ENCODE assay signal across 19 cellular contexts in the genomic region with DNA sequence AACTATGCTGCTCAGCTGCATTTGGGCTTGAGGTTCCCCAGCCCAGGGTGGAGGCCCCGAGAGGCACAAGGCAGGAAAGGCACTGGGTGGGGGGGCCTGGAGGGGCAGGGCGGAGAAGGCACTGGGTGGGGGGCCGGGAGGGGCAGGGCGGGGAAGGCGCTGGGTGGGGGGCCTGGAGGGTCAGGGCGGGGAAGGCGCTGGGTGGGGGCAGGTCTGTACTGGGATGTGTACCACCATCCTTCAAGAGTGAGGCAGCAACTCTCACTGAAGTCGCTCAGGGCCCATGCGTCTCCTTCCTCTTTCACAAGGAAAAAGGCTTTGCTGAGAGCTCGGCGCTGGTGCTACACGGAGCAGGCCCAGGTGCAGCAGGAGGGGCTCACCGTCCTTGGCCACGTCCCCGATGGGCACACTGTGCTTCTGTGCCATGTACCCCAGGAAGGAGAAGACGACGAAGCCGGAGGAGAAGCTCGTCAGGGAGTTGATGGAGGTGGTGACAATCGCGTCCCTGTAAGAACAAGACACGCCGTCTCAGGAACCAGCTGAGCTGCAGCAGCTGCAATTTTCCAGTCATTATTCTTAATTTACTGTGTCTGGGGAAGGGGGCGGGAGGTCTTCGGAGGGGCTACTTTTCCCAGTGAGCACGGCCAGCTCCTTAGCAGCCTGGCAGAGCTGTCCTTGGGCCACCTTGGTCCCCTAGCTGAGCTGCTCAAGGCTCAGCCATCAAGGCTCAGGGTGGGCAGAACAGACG. TPM values are rescaled to one million over a fixed set of nuclear protein-coding genes. Genes with fewer than 3 reads are reported as not detected.
DNase-seq lines count a peak whose midpoint lies in the region; ATAC-seq and TF ChIP-seq lines count a peak whose summit lies in the region.
"Had no signal": no experiment of that assay in that cellular context is flagged by ENCODE, and none has a peak within 500 bp of the region (broad histone marks: within the 10 kb centered on the region; RNA-seq: fewer than 3 reads in every experiment).

No MANE protein-coding gene starts in this region.

- H3K27ac ChIP-seq in Panc1 (ENCODE audit: low read length), result no peak overlapping the region
- H3K27ac ChIP-seq in prostate gland, result no peak overlapping the region
- H3K27ac ChIP-seq: coronary artery, tibial artery, WERI-Rb-1 had no signal

- H3K36me3 ChIP-seq in Panc1 (ENCODE audit: control insufficient read depth, insufficient read depth, low read length) (no peaks in the 10 kb centered on the region), prostate gland (no peaks in the 10 kb centered on the region)
- H3K36me3 ChIP-seq: tibial artery, WERI-Rb-1 had no signal

- no peaks in the 10 kb centered on the region for H3K4me1 Mint-ChIP-seq in stimulated activated naive CD8-positive, alpha-beta T cell treated with anti-CD3 and anti-CD28 coated beads, Interleukin-15, amount 100 ng/mL, for 72 hours

- TF ChIP-seq CTCF in Panc1 (IDR thresholded peaks at IDR 0.05) (no peak), prostate gland (IDR thresholded peaks at IDR 0.05) (no peak)

- H3K4me3 ChIP-seq in Panc1 (ENCODE audit: low read depth in 2 of 2, low read length in 2 of 2) (no peak overlapping the region), prostate gland (no peak overlapping the region)
- H3K4me3 ChIP-seq: coronary artery, tibial artery had no signal

- no peak overlapping the region for H3K4me3 Mint-ChIP-seq in stimulated activated naive CD8-positive, alpha-beta T cell treated with anti-CD3 and anti-CD28 coated beads, Interleukin-15, amount 100 ng/mL, for 72 hours
- H3K4me3 Mint-ChIP-seq: naive thymus-derived CD8-positive, alpha-beta T cell had no signal

- BruUV-seq in Panc1 (replicated peaks; lab: Mats Ljungman, UMichigan), result no TSS peak

- H3K4me1 ChIP-seq in Panc1 (ENCODE audit: control insufficient read depth, insufficient read depth, low read length), result no peaks in the 10 kb centered on the region
- no peaks in the 10 kb centered on the region for H3K4me1 ChIP-seq in prostate gland (replicated peaks)
- H3K4me1 ChIP-seq: tibial artery had no signal

- intact Hi-C loops in Panc1 (cut with micrococcal nuclease; ENCODE audit: unreplicated experiment) (no loop called here), prostate gland (cut with DNase I) (no loop called here)

- peak; percentile 81 for ATAC-seq in stimulated activated naive CD8-positive, alpha-beta T cell treated with anti-CD3 and anti-CD28 coated beads, Interleukin-15, amount 100 ng/mL, for 72 hours
- ATAC-seq in stimulated activated naive CD8-positive, alpha-beta T cell treated with anti-CD3 and anti-CD28 coated beads, Interleukin-15, Interleukin-2, amounts not matched to agents 100 U/mL and 50 U/mL, for 24 hours, result no peak
- peak; percentile 76 for ATAC-seq in Panc1
- ATAC-seq: naive thymus-derived CD8-positive, alpha-beta T cell had no signal

- no peak for TF ChIP-seq POLR2A in prostate gland (IDR thresholded peaks at IDR 0.05)

- no peak overlapping the region for H3K27ac Mint-ChIP-seq in stimulated activated naive CD8-positive, alpha-beta T cell treated with anti-CD3 and anti-CD28 coated beads, Interleukin-15, amount 100 ng/mL, for 72 hours

- POLR2A ChIA-PET in Panc1 (lab: Charles Lee), result no interaction called here

- H3K9me3 Mint-ChIP-seq in stimulated activated naive CD8-positive, alpha-beta T cell treated with anti-CD3 and anti-CD28 coated beads, Interleukin-15, amount 100 ng/mL, for 72 hours, result peaks cover 0 to 5% of the 10 kb centered on the region in 2 donors

- DNase-seq in stimulated activated naive CD8-positive, alpha-beta T cell treated with anti-CD3 and anti-CD28 coated beads, Interleukin-15, amount 100 ng/mL, for 72 hours, result no peak
- no peak for DNase-seq in stimulated activated naive CD8-positive, alpha-beta T cell treated with anti-CD3 and anti-CD28 coated beads, Interleukin-15, Interleukin-2, amounts not matched to agents 100 U/mL and 50 U/mL, for 24 hours
- DNase-seq in Panc1 (ENCODE audit: low read depth, low spot score) (no peak), germinal center (ENCODE audit: low spot score) (peak; percentile 25), SKM-1 treated with dmso at 0.1 percent for 144 hours (lab: John Stamatoyannopoulos, UW; ENCODE audit: unreplicated experiment) (no peak), dedifferentiated amniotic fluid mesenchymal stem cell (ENCODE audit: extremely low spot score) (no peak), prostate gland (ENCODE audit: low spot score) (no peak), NCI-H187 treated with DMSO at 0.1 percent for 48 hours (lab: John Stamatoyannopoulos, UW) (no peak)
- DNase-seq: activated effector memory CD4-positive, alpha-beta T cell treated with anti-CD3 and anti-CD28 coated beads, Interleukin-2, amount 50 U/mL, for 16 hours; DMS153; NCI-H1105 treated with DMSO at 0.1 percent for 48 hours; NCI-H226; retina; tibial artery; WERI-Rb-1 had no signal

- WGBS in prostate gland, result 44% methylated on average over 27 of the region's 27 CpGs

- no peaks in the 10 kb centered on the region for H3K9me3 ChIP-seq in Panc1 (ENCODE audit: control insufficient read depth, insufficient read depth, low read depth, low read length)
- no peaks in the 10 kb centered on the region for H3K9me3 ChIP-seq in prostate gland
- H3K9me3 ChIP-seq: tibial artery had no signal

- H3K27me3 ChIP-seq in Panc1 (ENCODE audit: control insufficient read depth, insufficient read depth, low read length) (no peaks in the 10 kb centered on the region), prostate gland (replicated peaks; ENCODE audit: insufficient read depth) (no peaks in the 10 kb centered on the region)

- in situ Hi-C loops in Panc1 (cut with HindIII; ENCODE audit: low pct_unique_long_range_greater_than_20kb, low sequenced_read_pairs), result no loop called here

- H3K27me3 Mint-ChIP-seq in stimulated activated naive CD8-positive, alpha-beta T cell treated with anti-CD3 and anti-CD28 coated beads, Interleukin-15, amount 100 ng/mL, for 72 hours, result peaks cover 33% of the 10 kb centered on the region

- CTCF ChIA-PET in Panc1 (lab: Charles Lee), result interaction anchor here (0.6 to 1.2 kb wide), 3 partner anchors 34 to 251 kb away, joined by 3 to 4 read pairs (median 3); no protein-coding TSS in a partner anchor

RNA-seq across cellular contexts. Expression of gene SLC6A3, which starts 30.8 kb away (rescaled TPM):
- total RNA-seq in Panc1 (2021; ENCODE audit: unreplicated experiment), result 0.05 TPM
- polyA plus RNA-seq in Panc1 (2012; ENCODE audit: insufficient read length), result 0.06 TPM
- 1 to 10 TPM in 1 of 2 donors, not detected in 1; 4.6 TPM for total RNA-seq in prostate gland
- total RNA-seq: H4, liver had no signal
- polyA plus RNA-seq: liver had no signal
